ENCODE assay signal across 16 cellular contexts in the genomic region with DNA sequence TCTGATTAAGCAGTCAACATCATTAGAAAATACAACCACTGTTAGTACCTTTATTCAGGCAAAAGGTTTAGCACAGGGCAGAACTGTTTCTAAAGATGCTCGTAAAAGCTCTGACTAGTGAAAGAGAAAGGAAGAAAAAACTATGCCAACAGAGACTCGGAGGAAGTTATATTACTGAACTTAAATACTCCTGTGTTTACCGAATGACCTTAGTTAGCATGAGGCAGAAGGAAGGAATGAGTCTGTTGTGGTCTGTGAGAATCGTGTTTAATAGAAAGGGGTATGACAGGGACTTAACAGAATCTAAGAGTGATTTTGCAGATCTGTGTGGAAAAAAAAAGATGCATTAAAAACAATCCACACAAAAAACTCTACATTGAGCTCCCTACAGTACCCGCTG.
DNase-seq lines count a peak whose midpoint lies in the region; ATAC-seq, FAIRE-seq and TF ChIP-seq lines count a peak whose summit lies in the region.
"Had no signal": no experiment of that assay in that cellular context is flagged by ENCODE, and none has a peak within 500 bp of the region (broad histone marks: within the 10 kb centered on the region; RNA-seq: fewer than 3 reads in every experiment).

No MANE protein-coding gene starts in this region.

- dilution Hi-C loops in endothelial cell of umbilical vein (cut with MboI; ENCODE audit: extremely low pct_ligation_motif_present, low sequenced_read_pairs): no loop called here

- no peak for TF ChIP-seq CTCF in endothelial cell of umbilical vein (IDR thresholded peaks at IDR 0.05; ENCODE audit: extremely low read depth in 1 of 2, insufficient read depth in 1 of 2, low read depth in 1 of 2, low read length in 2 of 2)
- TF ChIP-seq CTCF in sigmoid colon (IDR thresholded peaks at IDR 0.05): no peak

- peak overlapping the region; percentile 71 for H3K4me2 ChIP-seq in endothelial cell of umbilical vein (ENCODE audit: insufficient read depth, low read length)

- ATAC-seq in HG02885 (IDR thresholded peaks at IDR 0.05; ENCODE audit: poor library complexity, unreplicated experiment) (no peak), HG03565 (IDR thresholded peaks at IDR 0.05; ENCODE audit: unreplicated experiment) (no peak)
- ATAC-seq: activated CD8-positive, alpha-beta memory T cell treated with anti-CD3 and anti-CD28 coated beads, Interleukin-2, amount 10 ng/mL, durations not matched to agents 7 days and 5 days had no signal

- intact Hi-C loops in endothelial cell of umbilical vein (cut with micrococcal nuclease) (no loop called here), sigmoid colon (cut with DNase I) (no loop called here)

- H4K20me1 ChIP-seq in endothelial cell of umbilical vein (replicated peaks; ENCODE audit: control insufficient read depth, extremely low read depth, insufficient read depth, low read length): no peaks in the 10 kb centered on the region
- H4K20me1 ChIP-seq: BLaER1 treated with 17β-estradiol and CSF1 and Interleukin-3, amounts not matched to agents 10 nM and 100 nM had no signal

- H3K27me3 ChIP-seq in endothelial cell of umbilical vein (ENCODE audit: control insufficient read depth in 2 of 2, insufficient read depth in 2 of 2, low read length in 2 of 2): no peaks in the 10 kb centered on the region
- H3K27me3 ChIP-seq in sigmoid colon: no peaks in the 10 kb centered on the region
- H3K27me3 ChIP-seq in small intestine (ENCODE audit: control insufficient read depth in 2 of 2, insufficient read depth in 2 of 2, low read length in 2 of 2): peaks cover 0 to 1% of the 10 kb centered on the region in 2 donors
- H3K27me3 ChIP-seq: BLaER1 treated with 17β-estradiol and CSF1 and Interleukin-3, amounts not matched to agents 10 nM and 100 nM; hepatocyte; pancreas had no signal

- 21 to 32% methylated on average over 5 of the region's 5 CpGs for WGBS in sigmoid colon, 2 donors
- 44 to 49% (median 44%) methylated on average over 5 of the region's 5 CpGs for WGBS in small intestine, 3 donors

- POLR2A ChIA-PET in endothelial cell of umbilical vein (lab: Charles Lee): no interaction called here

- peak overlapping the region; percentile 15 for H3K9ac ChIP-seq in endothelial cell of umbilical vein (replicated peaks; ENCODE audit: extremely low read depth, insufficient read depth, low read length)
- H3K9ac ChIP-seq: BLaER1 treated with 17β-estradiol and CSF1 and Interleukin-3, amounts not matched to agents 10 nM and 100 nM had no signal

- H3K4me3 ChIP-seq in endothelial cell of umbilical vein (replicated peaks in 1 of 3; ENCODE audit: insufficient read depth in 1 of 3, low read depth in 1 of 3, low read length in 3 of 3): peak overlapping the region in 1 of 3 experiments; percentile 36
- no peak overlapping the region for H3K4me3 ChIP-seq in sigmoid colon
- no peak overlapping the region for H3K4me3 ChIP-seq in small intestine (ENCODE audit: low read depth in 1 of 2, low read length in 2 of 2)
- H3K4me3 ChIP-seq: BLaER1 treated with 17β-estradiol and CSF1 and Interleukin-3, amounts not matched to agents 10 nM and 100 nM; hepatocyte; pancreas had no signal

- H2AFZ ChIP-seq in endothelial cell of umbilical vein (ENCODE audit: low read depth, low read length): peak overlapping the region; percentile 66
- H2AFZ ChIP-seq: hepatocyte had no signal

- FAIRE-seq in endothelial cell of umbilical vein (lab: Jason Lieb, UNC): no peak
- no peak for FAIRE-seq in small intestine (lab: Jason Lieb, UNC)
- FAIRE-seq: pancreas, TTC549 had no signal

- no TSS peak for BruUV-seq in endothelial cell of umbilical vein (replicated peaks; lab: Mats Ljungman, UMichigan)

- TF ChIP-seq POLR2A in endothelial cell of umbilical vein (IDR thresholded peaks at IDR 0.05; ENCODE audit: low read depth, low read length) (no peak), sigmoid colon (IDR thresholded peaks at IDR 0.05) (no peak)

- H3K4me1 ChIP-seq in endothelial cell of umbilical vein (ENCODE audit: control insufficient read depth, extremely low read depth, insufficient read depth, low read length) (peaks cover 21% of the 10 kb centered on the region), sigmoid colon (peaks cover 0 to 45% (median 26%) of the 10 kb centered on the region in 4 donors), small intestine (ENCODE audit: control insufficient read depth in 2 of 2, insufficient read depth in 1 of 2, low read depth in 1 of 2, low read length in 1 of 2) (peaks cover 0 to 6% of the 10 kb centered on the region in 2 donors)
- H3K4me1 ChIP-seq: pancreas had no signal

- H3K27ac ChIP-seq in endothelial cell of umbilical vein (ENCODE audit: insufficient read depth, low read depth, low read length): no peak overlapping the region
- H3K27ac ChIP-seq in sigmoid colon: peak overlapping the region; percentile 31 to 77 (median 68)
- no peak overlapping the region for H3K27ac ChIP-seq in small intestine (ENCODE audit: low read depth in 1 of 2, low read length in 1 of 2)
- H3K27ac ChIP-seq: BLaER1 treated with 17β-estradiol and CSF1 and Interleukin-3, amounts not matched to agents 10 nM and 100 nM; hepatocyte; pancreas had no signal

- no peaks in the 10 kb centered on the region for H3K9me1 ChIP-seq in endothelial cell of umbilical vein (replicated peaks; ENCODE audit: control insufficient read depth, extremely low read depth, insufficient read depth, low read length)

- DNase-seq in Daoy (ENCODE audit: low read depth) (peak; percentile 30), LHCN-M2 (ENCODE audit: low read depth) (peak; percentile 75), endothelial cell of umbilical vein (ENCODE audit: low read depth, low spot score) (peak; percentile 74), sigmoid colon (no peak), NCI-H748 (lab: John Stamatoyannopoulos, UW; ENCODE audit: unreplicated experiment) (no peak), small intestine (no peak)
- DNase-seq: activated CD8-positive, alpha-beta memory T cell treated with anti-CD3 and anti-CD28 coated beads, Interleukin-2, amount 10 ng/mL, durations not matched to agents 7 days and 5 days; activated naive CD8-positive, alpha-beta T cell treated with anti-CD3 and anti-CD28 coated beads, Interleukin-2, amount 10 ng/mL, durations not matched to agents 7 days and 5 days; pancreas; SIG-M5; stimulated activated CD4-positive, alpha-beta T cell treated with anti-CD3 and anti-CD28 coated beads, Interleukin-1b, Interleukin-23, amount 100 ng/mL, for 48 hours had no signal

- no peak for TF ChIP-seq EP300 in sigmoid colon (IDR thresholded peaks at IDR 0.05)

- H3K79me2 ChIP-seq in endothelial cell of umbilical vein (ENCODE audit: control insufficient read depth, insufficient read depth, low read length): no peaks in the 10 kb centered on the region
- H3K79me2 ChIP-seq: hepatocyte had no signal

- H3K9me3 ChIP-seq in endothelial cell of umbilical vein (replicated peaks; ENCODE audit: control insufficient read depth, insufficient read depth, low read length) (no peaks in the 10 kb centered on the region), sigmoid colon (no peaks in the 10 kb centered on the region), small intestine (ENCODE audit: control insufficient read depth, low read depth) (no peaks in the 10 kb centered on the region)
- H3K9me3 ChIP-seq: BLaER1 treated with 17β-estradiol and CSF1 and Interleukin-3, amounts not matched to agents 10 nM and 100 nM; pancreas had no signal

- no peaks in the 10 kb centered on the region for H3K36me3 ChIP-seq in endothelial cell of umbilical vein (ENCODE audit: control insufficient read depth in 2 of 2, extremely low read depth in 1 of 2, insufficient read depth in 2 of 2, low read length in 2 of 2)
- H3K36me3 ChIP-seq in sigmoid colon: peaks cover 0 to under 1% (median 0%) of the 10 kb centered on the region in 4 donors
- no peaks in the 10 kb centered on the region for H3K36me3 ChIP-seq in small intestine (ENCODE audit: control insufficient read depth in 2 of 2, insufficient read depth in 2 of 2, low read length in 2 of 2)
- H3K36me3 ChIP-seq: BLaER1 treated with 17β-estradiol and CSF1 and Interleukin-3, amounts not matched to agents 10 nM and 100 nM; pancreas had no signal

- CTCF ChIA-PET in endothelial cell of umbilical vein (lab: Charles Lee): interaction anchor here (1.0 to 1.3 kb wide), 3 partner anchors 14 to 58 kb away, joined by 3 to 4 read pairs (median 3); no protein-coding TSS in a partner anchor

TF ChIP-seq in endothelial cell of umbilical vein, 7 proteins besides CTCF, POLR2A, EP300 and RAD21:
- TF ChIP-seq POLR2AphosphoS5 (IDR thresholded peaks at IDR 0.05; ENCODE audit: insufficient read depth, low read depth, low read length) (no peak), EZH2 (IDR thresholded peaks at IDR 0.05; ENCODE audit: borderline replicate concordance, low read depth, low read length, severe bottlenecking) (no peak)

Comparison
In these comparisons a context has a peak if more than half of its experiments do, and no peak if none do; other contexts are left out.
1. DNase-seq: peak in Daoy (single experiment), LHCN-M2 (single experiment) and endothelial cell of umbilical vein (single experiment); none in sigmoid colon (single experiment), NCI-H748 (single experiment) and small intestine (single experiment).
2. H3K27ac ChIP-seq: peak in sigmoid colon (4 of 4); none in endothelial cell of umbilical vein (single experiment) and small intestine (0 of 2).